In the genomic region with DNA sequence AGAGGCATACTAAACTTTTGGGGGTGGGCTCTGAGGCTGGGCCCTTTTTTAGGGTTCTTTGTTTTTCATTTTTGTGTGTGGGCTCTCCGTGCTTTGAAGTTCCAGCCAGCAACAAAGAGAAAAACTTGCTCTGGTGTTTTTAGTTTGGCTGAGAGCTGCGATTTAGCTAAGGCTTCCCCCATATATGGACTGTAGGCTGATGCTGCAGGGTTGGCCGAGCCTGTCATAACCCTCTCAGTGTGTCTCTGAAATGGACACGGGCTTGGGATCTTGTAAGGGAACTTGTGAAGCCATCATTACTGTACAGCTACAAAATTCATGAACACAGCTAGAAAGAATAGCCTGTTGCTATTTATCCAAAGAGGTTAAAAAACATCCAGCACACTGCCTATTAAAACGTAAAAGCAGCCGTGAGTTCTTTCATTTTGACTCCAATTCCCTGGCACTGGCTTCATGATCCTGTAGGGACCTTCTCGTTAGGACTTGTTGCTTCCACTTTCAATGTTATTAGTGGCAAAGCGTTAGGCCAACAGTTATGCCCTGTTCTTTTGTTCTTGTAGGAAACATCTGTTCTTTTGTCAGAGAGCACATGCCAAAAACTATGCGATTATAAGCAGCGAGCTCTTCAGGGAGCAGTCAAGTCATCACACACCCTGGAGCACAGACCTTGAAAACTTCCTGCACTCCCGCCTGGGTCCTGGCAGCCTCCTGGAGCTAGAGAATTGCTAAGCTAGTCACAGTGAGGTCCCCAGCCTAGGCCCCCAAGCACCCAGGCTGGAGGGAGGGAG, we compare ENCODE assay signal across 13 cellular contexts.
DNase-seq lines count a peak whose midpoint lies in the region; ATAC-seq, FAIRE-seq and TF ChIP-seq lines count a peak whose summit lies in the region.
"Had no signal": no experiment of that assay in that cellular context is flagged by ENCODE, and none has a peak within 500 bp of the region (broad histone marks: within the 10 kb centered on the region; RNA-seq: fewer than 3 reads in every experiment).

No MANE protein-coding gene starts in this region.

- in situ Hi-C loops in GM13977 (cut with MboI; ENCODE audit: low pct_unique_long_range_greater_than_20kb, low sequenced_read_pairs, unreplicated experiment) = no loop called here

- TF ChIP-seq CTCF in astrocyte (IDR thresholded peaks at IDR 0.05; ENCODE audit: insufficient read depth, low read depth, low read length) = no peak
- TF ChIP-seq CTCF in hepatocyte (IDR thresholded peaks at IDR 0.05; ENCODE audit: poor library complexity) = no peak
- TF ChIP-seq CTCF in suprapubic skin (IDR thresholded peaks at IDR 0.05) = no peak
- no peak for TF ChIP-seq CTCF in GM13977 (IDR thresholded peaks at IDR 0.05; ENCODE audit: extremely low read depth, insufficient read depth, missing control alignments)

- H4K20me1 ChIP-seq in astrocyte (ENCODE audit: insufficient read depth, low read length) (no peaks in the 10 kb centered on the region), hepatocyte (ENCODE audit: insufficient read depth, poor library complexity, severe bottlenecking) (no peaks in the 10 kb centered on the region)

- no peak for ATAC-seq in HG03378 (IDR thresholded peaks at IDR 0.05; ENCODE audit: unreplicated experiment)

- H3K4me3 ChIP-seq in astrocyte (ENCODE audit: insufficient read depth, low read depth, low read length) (peak overlapping the region; percentile 29), hepatocyte (no peak overlapping the region), suprapubic skin (peak overlapping the region; percentile 22)

- H3K9ac ChIP-seq in astrocyte (ENCODE audit: low read length) = no peak overlapping the region
- H3K9ac ChIP-seq: KMS-11 had no signal

- no peak overlapping the region for H3K27ac Mint-ChIP-seq in astrocyte (ENCODE audit: unreplicated experiment)

- H3K27me3 Mint-ChIP-seq in astrocyte (ENCODE audit: low read depth, unreplicated experiment) = no peaks in the 10 kb centered on the region

- no peaks in the 10 kb centered on the region for H3K36me3 Mint-ChIP-seq in astrocyte (ENCODE audit: low read depth, unreplicated experiment)

- no peaks in the 10 kb centered on the region for H3K79me2 ChIP-seq in astrocyte (ENCODE audit: insufficient read depth, low read length)
- H3K79me2 ChIP-seq in hepatocyte = no peaks in the 10 kb centered on the region

- no peak overlapping the region for H3K27ac ChIP-seq in astrocyte (ENCODE audit: low read depth, low read length)
- H3K27ac ChIP-seq in hepatocyte = no peak overlapping the region
- H3K27ac ChIP-seq in suprapubic skin = peak overlapping the region; percentile 65
- H3K27ac ChIP-seq: 22Rv1, KMS-11, neutrophil had no signal

- H3K4me3 Mint-ChIP-seq in astrocyte (ENCODE audit: unreplicated experiment) = no peak overlapping the region

- H3K4me1 ChIP-seq in astrocyte (ENCODE audit: insufficient read depth, low read length) (no peaks in the 10 kb centered on the region), hepatocyte (ENCODE audit: insufficient read depth) (no peaks in the 10 kb centered on the region), suprapubic skin (peaks cover 25% of the 10 kb centered on the region)

- FAIRE-seq in astrocyte (lab: Jason Lieb, UNC) = no peak
- FAIRE-seq: GM12891 had no signal

- peak overlapping the region; percentile 45 for H2AFZ ChIP-seq in astrocyte (ENCODE audit: low read depth, low read length)
- H2AFZ ChIP-seq in hepatocyte = no peak overlapping the region

- no peaks in the 10 kb centered on the region for H3K9me3 Mint-ChIP-seq in astrocyte (ENCODE audit: unreplicated experiment)

- no peak for TF ChIP-seq POLR2A in suprapubic skin (IDR thresholded peaks at IDR 0.05)

- TF ChIP-seq EP300 in suprapubic skin (IDR thresholded peaks at IDR 0.05) = no peak

- no peaks in the 10 kb centered on the region for H3K27me3 ChIP-seq in astrocyte (ENCODE audit: insufficient read depth, low read length)
- H3K27me3 ChIP-seq in hepatocyte = no peaks in the 10 kb centered on the region
- no peaks in the 10 kb centered on the region for H3K27me3 ChIP-seq in suprapubic skin
- H3K27me3 ChIP-seq: neutrophil had no signal

- H3K4me2 ChIP-seq in astrocyte (ENCODE audit: low read length) (peak overlapping the region; percentile 69), hepatocyte (peak overlapping the region; percentile 17)
- H3K4me2 ChIP-seq: KMS-11 had no signal

- no peaks in the 10 kb centered on the region for H3K9me2 ChIP-seq in hepatocyte (replicated peaks; ENCODE audit: insufficient read depth)

- 76% methylated on average over 11 of the region's 11 CpGs for WGBS in hepatocyte (ENCODE audit: low lambda C conversion rate, missing lambda C conversion rate)
- 8% methylated on average over 11 of the region's 11 CpGs for WGBS in suprapubic skin

- H3K9me3 ChIP-seq in astrocyte (ENCODE audit: insufficient read depth, low read depth, low read length) (no peaks in the 10 kb centered on the region), hepatocyte (ENCODE audit: low read depth) (no peaks in the 10 kb centered on the region), suprapubic skin (no peaks in the 10 kb centered on the region)
- H3K9me3 ChIP-seq: neutrophil had no signal

- H3K36me3 ChIP-seq in astrocyte (ENCODE audit: insufficient read depth, low read length) (no peaks in the 10 kb centered on the region), hepatocyte (replicated peaks; ENCODE audit: insufficient read depth, low read depth) (no peaks in the 10 kb centered on the region), suprapubic skin (no peaks in the 10 kb centered on the region)
- H3K36me3 ChIP-seq: neutrophil had no signal

- DNase-seq in DMS153 (lab: John Stamatoyannopoulos, UW) (peak; percentile 14), DMS153 treated with DMSO at 0.1 percent for 48 hours (lab: John Stamatoyannopoulos, UW; ENCODE audit: unreplicated experiment) (no peak), astrocyte (ENCODE audit: low read depth) (no peak), hepatocyte (ENCODE audit: low spot score) (no peak), suprapubic skin (ENCODE audit: low spot score in 2 of 2) (no peak), NCI-H2107 treated with DMSO at 0.1 percent for 48 hours (lab: John Stamatoyannopoulos, UW; ENCODE audit: unreplicated experiment) (no peak), GM13977 (ENCODE audit: low spot score) (no peak)
- DNase-seq: T-helper 9 cell had no signal

- H3K4me1 Mint-ChIP-seq in astrocyte (ENCODE audit: low read depth, unreplicated experiment) = peaks cover 7% of the 10 kb centered on the region
